Comparison of ENCODE assay signal across 27 cellular contexts in the genomic region with DNA sequence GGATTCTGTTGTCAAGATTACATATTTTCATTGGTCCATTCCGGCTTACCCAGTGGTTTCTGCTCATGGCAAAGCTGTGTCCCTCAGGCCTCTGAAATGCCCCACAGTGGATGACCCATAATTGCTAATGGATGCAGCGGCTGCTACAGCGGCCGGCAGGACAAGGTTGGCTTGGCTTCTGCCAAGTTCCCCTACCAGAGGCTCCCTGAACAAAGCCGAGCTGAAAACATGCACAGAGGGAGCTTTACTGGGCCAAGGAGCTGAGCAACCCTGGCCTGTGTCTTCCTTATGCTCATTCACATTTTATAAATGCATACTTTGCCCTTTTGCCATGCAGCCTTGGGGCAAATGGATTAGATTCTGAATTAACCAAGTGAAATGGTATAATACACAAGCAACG.
"Had no signal": no experiment of that assay in that cellular context is flagged by ENCODE, and none has a peak within 500 bp of the region (broad histone marks: within the 10 kb centered on the region; RNA-seq: fewer than 3 reads in every experiment).

No MANE protein-coding gene starts in this region.

- H3K27ac ChIP-seq: adrenal gland, ascending aorta, coronary artery, heart left ventricle, WERI-Rb-1 had no signal

- ATAC-seq: activated CD4-positive, CD25-positive, alpha-beta regulatory T cell treated with anti-CD3 and anti-CD28 coated beads, Interleukin-2, amount 50 U/mL, for 24 hours; activated CD8-positive, alpha-beta T cell treated with anti-CD3 and anti-CD28 coated beads for 36 hours; activated naive CD8-positive, alpha-beta T cell treated with anti-CD3 and anti-CD28 coated beads, Interleukin-2, amount 50 U/mL, for 24 hours; activated T-cell treated with anti-CD3 and anti-CD28 coated beads, Interleukin-2, amount 50 U/mL, for 4 hours; activated T-helper 17 cell treated with anti-CD3 and anti-CD28 coated beads, Interleukin-2, amount 50 U/mL, for 72 hours; esophagus mucosa; heart left ventricle; T-cell had no signal

- FAIRE-seq: frontal cortex had no signal

- DNase-seq: activated B cell treated with CpG ODN at 0.5 μM for 24 hours; activated CD4-positive, alpha-beta T cell treated with anti-CD3 and anti-CD28 coated beads for 48 hours; activated CD4-positive, alpha-beta T cell treated with anti-CD3 and anti-CD28 coated beads, Interleukin-2, amount 50 U/mL, for 1 hour; activated CD4-positive, alpha-beta T cell treated with anti-CD3 and anti-CD28 coated beads, Interleukin-2, amount 50 U/mL, for 48 hours; activated CD8-positive, alpha-beta memory T cell treated with anti-CD3 and anti-CD28 coated beads for 24 hours; activated CD8-positive, alpha-beta T cell treated with anti-CD3 and anti-CD28 coated beads for 36 hours; activated effector memory CD4-positive, alpha-beta T cell treated with Interleukin-2 at 50 U/mL for 16 hours; activated naive CD4-positive, alpha-beta T cell treated with anti-CD3 and anti-CD28 coated beads for 36 hours; activated naive CD8-positive, alpha-beta T cell treated with anti-CD3 and anti-CD28 coated beads for 36 hours; activated naive CD8-positive, alpha-beta T cell treated with anti-CD3 and anti-CD28 coated beads, Interleukin-2, amount 50 U/mL, for 24 hours; activated T-cell treated with anti-CD3 and anti-CD28 coated beads, Interleukin-2, amount 50 U/mL, for 4 hours; adrenal gland; effector memory CD4-positive, alpha-beta T cell; endodermal cell; foreskin fibroblast; glutamatergic neuron; heart left ventricle; SW 1271; T-cell; T1000; WERI-Rb-1 had no signal
